ENCODE assay signal across 8 cellular contexts in the genomic region with DNA sequence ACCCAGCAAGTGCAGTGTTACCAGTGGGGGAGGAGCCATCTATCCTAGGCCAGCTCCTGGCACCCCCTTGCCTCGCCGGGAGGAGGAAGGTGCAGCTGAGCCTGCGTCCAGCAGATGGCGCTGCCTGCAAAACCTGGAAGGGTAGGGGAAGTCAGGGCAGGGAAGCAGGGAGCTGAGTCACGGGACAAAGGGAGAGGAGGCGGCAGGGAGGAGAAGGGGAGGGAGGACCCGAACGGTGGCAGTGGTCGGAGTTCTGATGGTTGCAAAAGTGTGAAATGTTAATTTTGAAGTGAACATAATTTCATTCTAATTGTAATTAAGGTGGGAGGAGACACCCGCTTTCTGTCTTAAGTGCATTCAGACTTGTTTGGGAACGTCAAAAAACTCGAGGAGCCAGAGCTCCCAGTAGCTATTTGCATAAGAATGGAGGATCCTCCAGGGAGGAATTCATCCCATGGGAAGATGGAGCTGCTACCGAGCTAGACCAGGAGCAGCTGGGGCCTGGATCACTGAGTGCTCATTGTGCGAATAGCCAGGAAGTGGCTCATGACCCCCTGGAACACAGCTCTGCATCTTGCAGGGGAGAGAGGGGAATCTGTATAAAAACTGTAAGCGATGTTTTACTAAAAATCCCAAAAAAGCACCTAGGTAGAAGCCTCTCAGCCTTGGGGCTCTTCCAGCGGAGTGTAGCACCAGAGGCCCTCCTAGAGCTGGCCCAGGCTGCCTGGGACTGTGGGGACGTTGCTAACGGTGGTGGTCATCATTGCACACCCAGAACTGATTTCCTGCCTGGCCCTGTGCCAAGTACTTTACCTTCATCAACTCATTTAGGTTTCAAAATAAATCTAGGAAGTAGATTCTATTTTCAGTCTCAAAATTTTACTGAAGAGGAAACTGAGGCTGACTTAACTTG. TPM values are rescaled to one million over a fixed set of nuclear protein-coding genes. Genes with fewer than 3 reads are reported as not detected.
DNase-seq lines count a peak whose midpoint lies in the region; ATAC-seq and TF ChIP-seq lines count a peak whose summit lies in the region.

No MANE protein-coding gene starts in this region.

- no peak overlapping the region for H3K27ac ChIP-seq in duodenal mucosa (ENCODE audit: low read depth, low read length)

- peaks cover 3% of the 10 kb centered on the region for H3K4me1 Mint-ChIP-seq in activated CD8-positive, alpha-beta T cell treated with anti-CD3 and anti-CD28 coated beads for 36 hours (ENCODE audit: low read depth)

- intact Hi-C loops in activated CD8-positive, alpha-beta T cell treated with anti-CD3 and anti-CD28 coated beads for 36 hours (cut with micrococcal nuclease) = no loop called here
- intact Hi-C loops in lower leg skin (cut with DNase I; ENCODE audit: low total_unique reads) = no loop called here

- H3K4me1 ChIP-seq in duodenal mucosa (ENCODE audit: control insufficient read depth in 1 of 2, insufficient read depth in 2 of 2, low read length in 2 of 2) = peaks cover 16 to 33% of the 10 kb centered on the region in 2 donors

- POLR2A ChIA-PET in activated CD8-positive, alpha-beta T cell treated with anti-CD3 and anti-CD28 coated beads for 36 hours (lab: Charles Lee) = no interaction called here

- no peaks in the 10 kb centered on the region for H3K9me3 Mint-ChIP-seq in activated CD8-positive, alpha-beta T cell treated with anti-CD3 and anti-CD28 coated beads for 36 hours

- no peak for TF ChIP-seq POLR2A in lower leg skin (IDR thresholded peaks at IDR 0.05)

- H3K9ac ChIP-seq in duodenal mucosa (ENCODE audit: low read depth in 1 of 2, low read length in 2 of 2) = peak overlapping the region in 1 of 2 donors; percentile 35

- DNase-seq in C1 segment of cervical spinal cord (lab: John Stamatoyannopoulos, UW) (peak; percentile 38 to 95 (median 90)), NCI-H82 (lab: John Stamatoyannopoulos, UW) (peak; percentile 95), lower leg skin (ENCODE audit: low spot score in 2 of 2) (peak; percentile 91 to 99)
- DNase-seq in activated CD8-positive, alpha-beta T cell treated with anti-CD3 and anti-CD28 coated beads for 36 hours = peak; percentile 85
- DNase-seq in stimulated activated CD4-positive, alpha-beta T cell treated with anti-CD3 and anti-CD28 coated beads, Interleukin-4, amount 100 ng/mL, for 48 hours (ENCODE audit: low read depth in 2 of 2) = peak; percentile 76 to 81

- no peaks in the 10 kb centered on the region for H3K27me3 ChIP-seq in duodenal mucosa (ENCODE audit: control insufficient read depth in 1 of 2, insufficient read depth in 2 of 2, low read length in 2 of 2)

- no peak overlapping the region for H3K4me3 Mint-ChIP-seq in activated CD8-positive, alpha-beta T cell treated with anti-CD3 and anti-CD28 coated beads for 36 hours

- 20 to 23% methylated on average over 18 of the region's 18 CpGs for WGBS in lower leg skin, 2 donors

- peak; percentile 92 for ATAC-seq in GM19372 (IDR thresholded peaks at IDR 0.05; ENCODE audit: low read depth, unreplicated experiment)
- ATAC-seq in HG03521 (IDR thresholded peaks at IDR 0.05; ENCODE audit: unreplicated experiment) = peak; percentile 92
- ATAC-seq in activated CD8-positive, alpha-beta T cell treated with anti-CD3 and anti-CD28 coated beads for 36 hours = peak; percentile 100

- CTCF ChIA-PET in activated CD8-positive, alpha-beta T cell treated with anti-CD3 and anti-CD28 coated beads for 36 hours (lab: Charles Lee) = interaction anchor here (0.6 to 4.7 kb wide), 69 partner anchors 10 to 911 kb away, joined by 3 to 39 read pairs (median 4); no protein-coding TSS in a partner anchor

- peaks cover 1% of the 10 kb centered on the region for H3K27me3 Mint-ChIP-seq in activated CD8-positive, alpha-beta T cell treated with anti-CD3 and anti-CD28 coated beads for 36 hours

- no peaks in the 10 kb centered on the region for H3K36me3 Mint-ChIP-seq in activated CD8-positive, alpha-beta T cell treated with anti-CD3 and anti-CD28 coated beads for 36 hours (ENCODE audit: low read depth)

- no peaks in the 10 kb centered on the region for H3K9me3 ChIP-seq in duodenal mucosa (ENCODE audit: control insufficient read depth in 1 of 2, low read length in 2 of 2)

- peak overlapping the region; percentile 53 to 62 for H3K4me3 ChIP-seq in duodenal mucosa (ENCODE audit: low read depth in 1 of 2, low read length in 2 of 2)
- H3K4me3 ChIP-seq in lower leg skin (ENCODE audit: low read depth, poor library complexity, severe bottlenecking) = no peak overlapping the region

- H3K27ac Mint-ChIP-seq in activated CD8-positive, alpha-beta T cell treated with anti-CD3 and anti-CD28 coated beads for 36 hours = no peak overlapping the region

- H3K36me3 ChIP-seq in duodenal mucosa (ENCODE audit: control insufficient read depth in 1 of 2, insufficient read depth in 2 of 2, low read length in 2 of 2) = no peaks in the 10 kb centered on the region

- peak; percentile 95 for TF ChIP-seq CTCF in activated CD8-positive, alpha-beta T cell treated with anti-CD3 and anti-CD28 coated beads for 36 hours (IDR thresholded peaks at IDR 0.05)
- peak in 2 of 3 donors; percentile 83 to 92 for TF ChIP-seq CTCF in lower leg skin (IDR thresholded peaks at IDR 0.05)

RNA-seq across cellular contexts. Expression of gene EMP1, which starts 59.5 kb away (rescaled TPM):
- total RNA-seq in activated CD8-positive, alpha-beta T cell treated with anti-CD3 and anti-CD28 coated beads for 36 hours = 1 to 10 TPM; 3.1 to 3.6 TPM
- total RNA-seq in lower leg skin = 100 to 1,000 TPM; 237 to 838 (median 402) TPM

Comparison
In these comparisons a context has a peak if more than half of its experiments do, and no peak if none do; other contexts are left out.
1. RNA of gene EMP1, which starts 59.5 kb away (total RNA-seq): 237 to 838 TPM in lower leg skin; 3.1 to 3.6 TPM in activated CD8-positive, alpha-beta T cell treated with anti-CD3 and anti-CD28 coated beads for 36 hours; every median in the first group is over 10 times any median in the second.
2. Peak in every context shown above with its lines, with median percentiles within 50 percentile points of each other: DNase-seq and ATAC-seq.